8 cellular contexts compared by ENCODE assay signal in genomic region chr4:94406668-94407437, GRCh38. TPM values are rescaled to one million over a fixed set of nuclear protein-coding genes. Genes with fewer than 3 reads are reported as not detected.
DNase-seq lines count a peak whose midpoint lies in the region; ATAC-seq and TF ChIP-seq lines count a peak whose summit lies in the region.

No MANE protein-coding gene starts in this region.

- no peak overlapping the region for H2AFZ ChIP-seq in fibroblast of lung (ENCODE audit: low read length)
- no peak overlapping the region for H2AFZ ChIP-seq in neural cell (ENCODE audit: low read depth, low read length)

- ATAC-seq in GM19043 (IDR thresholded peaks at IDR 0.05; ENCODE audit: low read depth, unreplicated experiment) (peak; percentile 89), HG03521 (IDR thresholded peaks at IDR 0.05; ENCODE audit: unreplicated experiment) (peak; percentile 74)

- no peak for TF ChIP-seq EP300 in neural cell (conservative IDR thresholded peaks at IDR 0.05; ENCODE audit: poor library complexity, severe bottlenecking)

- no peak overlapping the region for H3K9ac ChIP-seq in fibroblast of lung (ENCODE audit: insufficient read depth, low read length)
- no peak overlapping the region for H3K9ac ChIP-seq in neural cell (ENCODE audit: low read length)
- peak overlapping the region in 1 of 2 donors; percentile 30 for H3K9ac ChIP-seq in stomach smooth muscle (ENCODE audit: low read length in 2 of 2)

- H3K4me2 ChIP-seq in fibroblast of lung (ENCODE audit: extremely low read depth, insufficient read depth, low read length), result no peak overlapping the region
- no peak overlapping the region for H3K4me2 ChIP-seq in neural cell (ENCODE audit: low read length)

- peak; percentile 78 for DNase-seq in CD1c-positive myeloid dendritic cell (ENCODE audit: extremely low spot score)
- DNase-seq in NOMO-1 treated with dmso at 0.1 percent for 144 hours (lab: John Stamatoyannopoulos, UW; ENCODE audit: unreplicated experiment), result peak; percentile 21
- DNase-seq in activated T-cell treated with anti-CD3 and anti-CD28 coated beads for 4 hours, result peak; percentile 41
- peak; percentile 78 to 92 for DNase-seq in fibroblast of lung (ENCODE audit: low read depth in 2 of 2)

- H3K36me3 ChIP-seq in fibroblast of lung (ENCODE audit: control insufficient read depth, insufficient read depth, low read length) (no peaks in the 10 kb centered on the region), neural cell (ENCODE audit: insufficient read depth, low read length) (no peaks in the 10 kb centered on the region), stomach smooth muscle (ENCODE audit: control insufficient read depth in 2 of 2, insufficient read depth in 2 of 2, low read length in 2 of 2) (no peaks in the 10 kb centered on the region)

- H3K9me3 ChIP-seq in fibroblast of lung (ENCODE audit: control insufficient read depth, insufficient read depth, low read depth, low read length) (no peaks in the 10 kb centered on the region), neural cell (ENCODE audit: low read length) (no peaks in the 10 kb centered on the region), stomach smooth muscle (ENCODE audit: control insufficient read depth in 2 of 2, low read length in 2 of 2) (no peaks in the 10 kb centered on the region)

- H3K4me3 ChIP-seq in fibroblast of lung (replicated peaks in 1 of 4; ENCODE audit: control extremely low read depth in 1 of 4, insufficient read depth in 1 of 4, low read depth in 3 of 4, low read length in 4 of 4), result no peak overlapping the region
- no peak overlapping the region for H3K4me3 ChIP-seq in neural cell (ENCODE audit: low read length)
- H3K4me3 ChIP-seq in stomach smooth muscle (ENCODE audit: low read length in 2 of 2), result peak overlapping the region; percentile 3 to 41

- H3K27me3 ChIP-seq in fibroblast of lung (ENCODE audit: control insufficient read depth, insufficient read depth, low read length) (no peaks in the 10 kb centered on the region), neural cell (ENCODE audit: insufficient read depth, low read depth, low read length) (no peaks in the 10 kb centered on the region), stomach smooth muscle (ENCODE audit: control insufficient read depth in 1 of 2, insufficient read depth in 2 of 2, low read length in 2 of 2) (no peaks in the 10 kb centered on the region)

- peak; percentile 74 for TF ChIP-seq RAD21 in neural cell (conservative IDR thresholded peaks at IDR 0.05)

- H3K79me2 ChIP-seq in fibroblast of lung (ENCODE audit: control insufficient read depth, insufficient read depth, low read length) (no peaks in the 10 kb centered on the region), neural cell (replicated peaks; ENCODE audit: insufficient read depth, low read length) (no peaks in the 10 kb centered on the region)

- TF ChIP-seq CTCF in fibroblast of lung (conservative IDR thresholded peaks at IDR 0.05 in 1 of 2, IDR thresholded peaks at IDR 0.05 in 1 of 2; ENCODE audit: low read depth in 1 of 2, low read length in 2 of 2) (peak; percentile 86 to 95), neural cell (IDR thresholded peaks at IDR 0.05; ENCODE audit: poor library complexity, severe bottlenecking) (peak; percentile 76)

- no peak overlapping the region for H3K27ac ChIP-seq in fibroblast of lung (ENCODE audit: insufficient read depth, low read length)
- no peak overlapping the region for H3K27ac ChIP-seq in neural cell (ENCODE audit: low read length)
- no peak overlapping the region for H3K27ac ChIP-seq in stomach smooth muscle (ENCODE audit: low read length)

- H3K4me1 ChIP-seq in fibroblast of lung (ENCODE audit: control insufficient read depth, extremely low read depth, insufficient read depth, low read length) (peaks cover 2% of the 10 kb centered on the region), stomach smooth muscle (ENCODE audit: control insufficient read depth, insufficient read depth, low read length) (no peaks in the 10 kb centered on the region)

- H3K9me2 ChIP-seq in neural cell (ENCODE audit: insufficient read depth, low read length), result no peaks in the 10 kb centered on the region

- no peaks in the 10 kb centered on the region for H3F3A ChIP-seq in neural cell (ENCODE audit: insufficient read depth, low read length, poor library complexity, severe bottlenecking)

- H4K20me1 ChIP-seq in fibroblast of lung (ENCODE audit: control insufficient read depth, extremely low read depth, insufficient read depth, low read length), result no peaks in the 10 kb centered on the region
- H4K20me1 ChIP-seq in neural cell (ENCODE audit: insufficient read depth), result no peaks in the 10 kb centered on the region

TF ChIP-seq in neural cell, 6 proteins besides CTCF, POLR2A, EP300 and RAD21:
- TF ChIP-seq POLR2AphosphoS5 (IDR thresholded peaks at IDR 0.05) (no peak), TAF1 (IDR thresholded peaks at IDR 0.05; ENCODE audit: low read depth) (no peak), SMC3 (conservative IDR thresholded peaks at IDR 0.05; ENCODE audit: poor library complexity) (peak; percentile 82)

RNA-seq across cellular contexts. Expression of gene PDLIM5, which starts 44.9 kb away (rescaled TPM):
- 24.9 and 28.4 TPM in 2 replicates for total RNA-seq in fibroblast of lung
- 74.4 and 113 TPM in 2 replicates for polyA plus RNA-seq in fibroblast of lung
- 28.5 and 51.1 TPM in 2 replicates for polyA plus RNA-seq in fibroblast of lung (2012)
- 122 and 161 TPM in 2 replicates for polyA minus RNA-seq in fibroblast of lung (ENCODE audit: low replicate concordance)
- polyA plus RNA-seq in neural cell, result 1.6 and 2.7 TPM in 2 replicates
- polyA minus RNA-seq in neural cell, result 3.8 and 9.7 TPM in 2 replicates

Comparison
In these comparisons a context has a peak if more than half of its experiments do, and no peak if none do; other contexts are left out.
1. DNase-seq: peak in every context shown above with its lines; median percentile 85 in fibroblast of lung; 78 in CD1c-positive myeloid dendritic cell; 41 in activated T-cell treated with anti-CD3 and anti-CD28 coated beads for 4 hours; 21 in NOMO-1 treated with dmso at 0.1 percent for 144 hours.
2. H3K4me3 ChIP-seq: peak in stomach smooth muscle (2 of 2); none in fibroblast of lung (0 of 4) and neural cell (single experiment).